Comparison of ENCODE assay signal across 1 cellular context in genomic region chr9:36034911-36035490, GRCh38.
TF ChIP-seq lines count a peak whose summit lies in the region.

No MANE protein-coding gene starts in this region.

TF ChIP-seq in IMR-90, 13 proteins besides CTCF, POLR2A, EP300 and RAD21:
- TF ChIP-seq BHLHE40 (IDR thresholded peaks at IDR 0.05; ENCODE audit: low read depth, low read length) (no peak), MAZ (IDR thresholded peaks at IDR 0.05; ENCODE audit: borderline replicate concordance, low read depth, low read length) (no peak), RCOR1 (IDR thresholded peaks at IDR 0.05; ENCODE audit: insufficient replicate concordance, low read length) (no peak), CEBPB (IDR thresholded peaks at IDR 0.05; ENCODE audit: low read depth, low read length) (no peak), USF2 (IDR thresholded peaks at IDR 0.05; ENCODE audit: low read depth, low read length) (no peak), RFX5 (IDR thresholded peaks at IDR 0.05; ENCODE audit: low read depth, low read length) (no peak), NFE2L2 (IDR thresholded peaks at IDR 0.05; ENCODE audit: low read depth, low read length) (no peak), MAFK (IDR thresholded peaks at IDR 0.05; ENCODE audit: low read depth, low read length) (no peak), MXI1 (IDR thresholded peaks at IDR 0.05; ENCODE audit: borderline replicate concordance, low read depth, low read length) (no peak), FOS (IDR thresholded peaks at IDR 0.05; ENCODE audit: low read depth, low read length) (no peak), SMC3 (IDR thresholded peaks at IDR 0.05; ENCODE audit: low read depth, low read length) (no peak), ELK1 (IDR thresholded peaks at IDR 0.05; ENCODE audit: borderline replicate concordance, low read depth, low read length) (no peak), CHD1 (IDR thresholded peaks at IDR 0.05; ENCODE audit: low read depth, low read length) (no peak)
